ENCODE assay signal across 1 cellular context in the genomic region with DNA sequence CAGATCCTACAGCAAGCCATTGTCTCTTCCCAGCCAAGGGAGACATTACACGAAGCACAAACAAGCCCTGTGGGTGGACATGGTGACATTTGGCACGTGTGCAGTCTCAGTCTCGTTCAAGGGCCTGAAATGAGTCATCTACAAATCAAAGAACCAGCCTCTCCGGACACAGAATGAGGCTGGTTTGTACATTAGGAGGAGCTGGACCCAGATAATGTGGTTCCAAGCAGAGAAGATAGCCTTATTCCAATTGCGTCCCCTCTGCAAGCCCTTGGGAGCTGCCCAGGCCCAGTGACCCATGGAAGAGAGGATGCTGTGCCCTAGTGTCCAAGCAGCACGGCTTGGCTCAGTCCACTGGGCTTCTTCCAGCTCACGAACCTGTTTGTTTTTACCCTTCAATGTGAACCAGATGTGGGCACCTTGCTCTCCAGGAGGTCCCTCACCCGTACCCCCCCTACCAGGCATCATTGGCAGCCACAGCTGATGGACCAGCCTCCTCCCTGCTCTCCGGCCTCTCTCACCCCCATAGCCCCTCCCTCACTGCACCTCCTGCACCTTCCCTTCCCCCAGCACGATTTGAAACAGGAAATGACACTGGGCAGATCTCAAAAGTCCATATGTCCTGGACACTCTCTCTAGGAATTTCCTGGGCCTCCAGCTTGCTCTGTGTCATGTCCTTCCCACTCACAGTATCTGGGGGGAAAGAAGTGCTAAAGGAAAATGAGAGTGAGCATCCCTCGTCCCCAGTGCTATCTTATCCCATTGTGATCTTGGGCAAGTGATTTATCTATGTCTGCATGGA.
TF ChIP-seq lines count a peak whose summit lies in the region.

No MANE protein-coding gene starts in this region.

TF ChIP-seq in GM12878, 131 proteins besides CTCF, POLR2A, EP300 and RAD21 (continued from another document):
- TF ChIP-seq, protein P1, sequence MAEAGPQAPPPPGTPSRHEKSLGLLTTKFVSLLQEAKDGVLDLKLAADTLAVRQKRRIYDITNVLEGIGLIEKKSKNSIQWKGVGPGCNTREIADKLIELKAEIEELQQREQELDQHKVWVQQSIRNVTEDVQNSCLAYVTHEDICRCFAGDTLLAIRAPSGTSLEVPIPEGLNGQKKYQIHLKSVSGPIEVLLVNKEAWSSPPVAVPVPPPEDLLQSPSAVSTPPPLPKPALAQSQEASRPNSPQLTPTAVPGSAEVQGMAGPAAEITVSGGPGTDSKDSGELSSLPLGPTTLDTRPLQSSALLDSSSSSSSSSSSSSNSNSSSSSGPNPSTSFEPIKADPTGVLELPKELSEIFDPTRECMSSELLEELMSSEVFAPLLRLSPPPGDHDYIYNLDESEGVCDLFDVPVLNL (IDR thresholded peaks at IDR 0.05; ENCODE audit: low read depth, low read length) = no peak
- no peak for TF ChIP-seq SPI1 (IDR thresholded peaks at IDR 0.05; ENCODE audit: borderline replicate concordance, insufficient read depth, low read depth, low read length)
- TF ChIP-seq, protein P2, sequence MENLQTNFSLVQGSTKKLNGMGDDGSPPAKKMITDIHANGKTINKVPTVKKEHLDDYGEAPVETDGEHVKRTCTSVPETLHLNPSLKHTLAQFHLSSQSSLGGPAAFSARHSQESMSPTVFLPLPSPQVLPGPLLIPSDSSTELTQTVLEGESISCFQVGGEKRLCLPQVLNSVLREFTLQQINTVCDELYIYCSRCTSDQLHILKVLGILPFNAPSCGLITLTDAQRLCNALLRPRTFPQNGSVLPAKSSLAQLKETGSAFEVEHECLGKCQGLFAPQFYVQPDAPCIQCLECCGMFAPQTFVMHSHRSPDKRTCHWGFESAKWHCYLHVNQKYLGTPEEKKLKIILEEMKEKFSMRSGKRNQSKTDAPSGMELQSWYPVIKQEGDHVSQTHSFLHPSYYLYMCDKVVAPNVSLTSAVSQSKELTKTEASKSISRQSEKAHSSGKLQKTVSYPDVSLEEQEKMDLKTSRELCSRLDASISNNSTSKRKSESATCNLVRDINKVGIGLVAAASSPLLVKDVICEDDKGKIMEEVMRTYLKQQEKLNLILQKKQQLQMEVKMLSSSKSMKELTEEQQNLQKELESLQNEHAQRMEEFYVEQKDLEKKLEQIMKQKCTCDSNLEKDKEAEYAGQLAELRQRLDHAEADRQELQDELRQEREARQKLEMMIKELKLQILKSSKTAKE (IDR thresholded peaks at IDR 0.05; ENCODE audit: low read depth, poor library complexity, severe bottlenecking) = no peak
